Comparison of ENCODE assay signal across 8 cellular contexts in the genomic region with DNA sequence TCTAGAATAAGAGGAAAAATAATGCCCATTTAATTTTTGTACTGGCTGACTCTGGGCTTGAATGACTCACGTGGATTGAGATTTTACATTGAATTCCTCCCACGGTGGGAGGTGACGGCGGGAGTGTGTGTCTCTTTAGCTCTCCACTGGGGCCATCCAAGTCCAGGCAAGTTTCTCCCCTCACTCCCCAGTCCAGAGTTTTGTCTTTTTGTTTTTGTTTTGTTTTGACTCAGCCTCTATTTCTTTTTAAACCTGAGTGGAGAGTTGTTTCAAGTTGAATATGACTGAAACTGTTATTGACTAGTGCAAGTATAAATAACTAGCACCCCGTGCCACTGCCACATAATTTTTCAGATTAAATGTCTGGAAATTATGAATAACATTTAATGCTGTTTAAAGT. TPM values are rescaled to one million over a fixed set of nuclear protein-coding genes. Genes with fewer than 3 reads are reported as not detected.
DNase-seq lines count a peak whose midpoint lies in the region; ATAC-seq and TF ChIP-seq lines count a peak whose summit lies in the region.
"Had no signal": no experiment of that assay in that cellular context is flagged by ENCODE, and none has a peak within 500 bp of the region (broad histone marks: within the 10 kb centered on the region; RNA-seq: fewer than 3 reads in every experiment).

No MANE protein-coding gene starts in this region.

- H3K27ac Mint-ChIP-seq in activated naive CD4-positive, alpha-beta T cell treated with anti-CD3 and anti-CD28 coated beads for 36 hours, result peak overlapping the region; percentile 13
- H3K27ac Mint-ChIP-seq in neural progenitor cell, result no peak overlapping the region

- H3K4me1 ChIP-seq in neural progenitor cell (peaks cover 8% of the 10 kb centered on the region), prostate gland (replicated peaks) (no peaks in the 10 kb centered on the region), colonic mucosa (no peaks in the 10 kb centered on the region)
- H3K4me1 ChIP-seq: parathyroid adenoma had no signal

- H2AFZ ChIP-seq in neural progenitor cell (replicated peaks), result no peak overlapping the region
- H2AFZ ChIP-seq: parathyroid adenoma had no signal

- peaks cover 7% of the 10 kb centered on the region for H3K79me2 ChIP-seq in neural progenitor cell (ENCODE audit: low read depth)
- H3K79me2 ChIP-seq: parathyroid adenoma had no signal

- H3K36me3 ChIP-seq in neural progenitor cell, result no peaks in the 10 kb centered on the region
- H3K36me3 ChIP-seq in prostate gland, result no peaks in the 10 kb centered on the region
- no peaks in the 10 kb centered on the region for H3K36me3 ChIP-seq in colonic mucosa

- H3K9ac ChIP-seq in neural progenitor cell (no peak overlapping the region), colonic mucosa (ENCODE audit: low read depth in 2 of 2, low read length in 2 of 2) (no peak overlapping the region)
- H3K9ac ChIP-seq: parathyroid adenoma had no signal

- H3K36me3 Mint-ChIP-seq in activated naive CD4-positive, alpha-beta T cell treated with anti-CD3 and anti-CD28 coated beads for 36 hours (ENCODE audit: low read depth), result no peaks in the 10 kb centered on the region
- no peaks in the 10 kb centered on the region for H3K36me3 Mint-ChIP-seq in neural progenitor cell

- intact Hi-C loops in activated naive CD4-positive, alpha-beta T cell treated with anti-CD3 and anti-CD28 coated beads for 36 hours (cut with micrococcal nuclease), result loop anchor here (5.0 kb wide), 1 partner anchor 40 kb away; no protein-coding TSS in a partner anchor
- intact Hi-C loops in prostate gland (cut with DNase I) (no loop called here), colonic mucosa (cut with DNase I) (no loop called here)

- no peaks in the 10 kb centered on the region for H3K27me3 ChIP-seq in neural progenitor cell
- H3K27me3 ChIP-seq in prostate gland (replicated peaks; ENCODE audit: insufficient read depth), result no peaks in the 10 kb centered on the region
- no peaks in the 10 kb centered on the region for H3K27me3 ChIP-seq in colonic mucosa

- TF ChIP-seq CTCF in neural progenitor cell (IDR thresholded peaks at IDR 0.05), result no peak
- TF ChIP-seq CTCF in prostate gland (IDR thresholded peaks at IDR 0.05), result no peak
- no peak for TF ChIP-seq CTCF in colonic mucosa (IDR thresholded peaks at IDR 0.05)

- 37% methylated on average over 5 of the region's 5 CpGs for WGBS in prostate gland

- H3K4me2 ChIP-seq in neural progenitor cell, result no peak overlapping the region

- H3K27me3 Mint-ChIP-seq in activated naive CD4-positive, alpha-beta T cell treated with anti-CD3 and anti-CD28 coated beads for 36 hours (ENCODE audit: low read depth), result no peaks in the 10 kb centered on the region
- peaks cover 4% of the 10 kb centered on the region for H3K27me3 Mint-ChIP-seq in neural progenitor cell (ENCODE audit: insufficient read depth, low read depth)

- peaks cover 22% of the 10 kb centered on the region for H3K4me1 Mint-ChIP-seq in activated naive CD4-positive, alpha-beta T cell treated with anti-CD3 and anti-CD28 coated beads for 36 hours (ENCODE audit: low read depth)
- H3K4me1 Mint-ChIP-seq in neural progenitor cell, result peaks cover 29% of the 10 kb centered on the region

- peak overlapping the region; percentile 27 for H3K4me3 Mint-ChIP-seq in activated naive CD4-positive, alpha-beta T cell treated with anti-CD3 and anti-CD28 coated beads for 36 hours
- peak overlapping the region; percentile 62 for H3K4me3 Mint-ChIP-seq in neural progenitor cell

- H3F3A ChIP-seq in neural progenitor cell (ENCODE audit: low read depth), result peaks cover 5% of the 10 kb centered on the region

- H3K9me3 ChIP-seq in neural progenitor cell (ENCODE audit: low read depth) (peaks cover 4% of the 10 kb centered on the region), prostate gland (no peaks in the 10 kb centered on the region), colonic mucosa (no peaks in the 10 kb centered on the region)

- H3K27ac ChIP-seq in neural progenitor cell (no peak overlapping the region), prostate gland (no peak overlapping the region), colonic mucosa (no peak overlapping the region)
- H3K27ac ChIP-seq: parathyroid adenoma had no signal

- peaks cover 7% of the 10 kb centered on the region for H4K20me1 ChIP-seq in neural progenitor cell (ENCODE audit: low read depth)

- CTCF ChIA-PET in activated naive CD4-positive, alpha-beta T cell treated with anti-CD3 and anti-CD28 coated beads for 36 hours (lab: Charles Lee), result interaction anchor here (0.9 to 1.3 kb wide), 2 partner anchors 8 to 13 kb away, joined by 3 to 4 read pairs; no protein-coding TSS in a partner anchor

- TF ChIP-seq POLR2A in prostate gland (IDR thresholded peaks at IDR 0.05), result no peak

- DNase-seq in activated naive CD4-positive, alpha-beta T cell treated with anti-CD3 and anti-CD28 coated beads for 36 hours, result no peak
- DNase-seq in neural progenitor cell (ENCODE audit: low spot score), result no peak
- DNase-seq in prostate gland (ENCODE audit: low spot score), result no peak
- no peak for DNase-seq in colonic mucosa
- no peak for DNase-seq in NCI-H774 (lab: John Stamatoyannopoulos, UW)

- ATAC-seq in GM18870 (IDR thresholded peaks at IDR 0.05; ENCODE audit: unreplicated experiment), result peak; percentile 72
- peak; percentile 80 for ATAC-seq in HG02852 (IDR thresholded peaks at IDR 0.05; ENCODE audit: unreplicated experiment)

- H3K4me3 ChIP-seq in neural progenitor cell (no peak overlapping the region), prostate gland (no peak overlapping the region), colonic mucosa (no peak overlapping the region)

- H3K9me3 Mint-ChIP-seq in activated naive CD4-positive, alpha-beta T cell treated with anti-CD3 and anti-CD28 coated beads for 36 hours, result no peaks in the 10 kb centered on the region
- peaks cover 2% of the 10 kb centered on the region for H3K9me3 Mint-ChIP-seq in neural progenitor cell

RNA-seq across cellular contexts. Expression of a gene that starts 13.6 kb away (rescaled TPM):
- under 1 TPM; 0.79 to 0.99 TPM for total RNA-seq in activated naive CD4-positive, alpha-beta T cell treated with anti-CD3 and anti-CD28 coated beads for 36 hours
- total RNA-seq in neural progenitor cell (ENCODE audit: low replicate concordance) (5.6 and 10.4 TPM in 2 replicates), prostate gland (10 to 100 TPM in 1 of 2 donors, 1 to 10 TPM in 1; 8.8 to 28.9 TPM), colonic mucosa (1 to 10 TPM; 1.8 to 2.0 TPM)

RNA-seq across cellular contexts. Expression of a gene that starts 41.9 kb away (rescaled TPM):
- total RNA-seq in activated naive CD4-positive, alpha-beta T cell treated with anti-CD3 and anti-CD28 coated beads for 36 hours, result 1 to 10 TPM in 1 of 2 experiments, under 1 TPM in 1; 0.94 to 1.9 TPM
- total RNA-seq in neural progenitor cell (ENCODE audit: low replicate concordance) (3.6 and 3.9 TPM in 2 replicates), prostate gland (1 to 10 TPM; 4.9 to 8.1 TPM), colonic mucosa (1 to 10 TPM; 3.6 to 4.0 TPM)
